8 cellular contexts compared by ENCODE assay signal in the genomic region with DNA sequence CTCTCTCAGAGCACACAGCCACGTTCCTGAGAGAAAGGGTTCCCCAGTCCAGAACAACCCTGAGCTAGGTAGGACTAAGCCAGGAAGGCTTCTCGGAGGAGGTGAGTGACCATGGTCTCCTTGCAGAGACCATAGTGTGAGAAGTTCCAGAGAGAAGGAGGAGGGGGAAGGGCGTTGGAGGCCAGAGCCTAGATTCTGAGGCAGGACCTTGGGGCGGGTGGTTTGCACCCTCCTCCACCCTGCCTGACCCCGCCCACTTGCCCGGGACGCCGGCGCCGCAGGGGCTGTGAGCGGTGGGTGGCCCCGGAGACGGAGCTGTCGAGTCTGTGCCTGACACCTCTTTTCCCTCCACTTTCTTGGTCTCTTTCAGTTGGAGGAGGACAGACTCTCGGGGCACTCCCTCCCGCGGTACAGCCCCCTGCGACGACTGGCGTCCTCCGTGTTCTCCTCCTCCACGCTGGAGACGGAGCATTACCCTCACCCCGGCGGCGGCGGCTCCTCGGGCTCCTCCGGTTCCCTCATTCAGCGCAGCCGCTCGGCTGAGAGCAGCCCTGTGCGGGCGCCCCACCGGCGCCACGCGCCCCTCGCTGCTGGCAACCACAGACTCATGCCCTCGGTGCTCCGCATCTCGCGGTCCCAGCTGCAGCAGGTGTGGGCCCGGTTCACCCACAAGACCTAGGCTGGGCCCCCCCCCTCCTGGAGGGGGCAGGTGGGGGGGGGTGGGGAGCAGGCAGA. TPM values are rescaled to one million over a fixed set of nuclear protein-coding genes. Genes with fewer than 3 reads are reported as not detected.
DNase-seq lines count a peak whose midpoint lies in the region; ATAC-seq, FAIRE-seq and TF ChIP-seq lines count a peak whose summit lies in the region.

No MANE protein-coding gene starts in this region.

- no peak overlapping the region for H3K9ac ChIP-seq in kidney (ENCODE audit: low read length in 2 of 2)

- peak; percentile 54 to 68 for ATAC-seq in activated CD4-positive, CD25-positive, alpha-beta regulatory T cell treated with anti-CD3 and anti-CD28 coated beads, Interleukin-2, amount 50 U/mL, for 24 hours

- H3K9me3 ChIP-seq in kidney (ENCODE audit: control insufficient read depth in 1 of 2, low read length in 2 of 2) = no peaks in the 10 kb centered on the region

- intact Hi-C loops in kidney (cut with DNase I) = loop anchor here (10.0 kb wide), 1 partner anchor 65 kb away; no protein-coding TSS in a partner anchor

- TF ChIP-seq CTCF in kidney (IDR thresholded peaks at IDR 0.05; ENCODE audit: borderline replicate concordance, extremely low read depth, insufficient read depth) = no peak

- peaks cover 10% of the 10 kb centered on the region for H3K4me1 Mint-ChIP-seq in activated naive CD8-positive, alpha-beta T cell (ENCODE audit: low read depth)

- H3K36me3 ChIP-seq in kidney (ENCODE audit: control insufficient read depth in 1 of 2, insufficient read depth in 2 of 2, low read length in 2 of 2) = no peaks in the 10 kb centered on the region

- H3K4me3 ChIP-seq in kidney (ENCODE audit: low read length in 2 of 2) = peak overlapping the region; percentile 10 to 50

- no peaks in the 10 kb centered on the region for H3K36me3 Mint-ChIP-seq in activated naive CD8-positive, alpha-beta T cell

- DNase-seq in activated CD4-positive, CD25-positive, alpha-beta regulatory T cell (lab: John Stamatoyannopoulos, UW) = no peak
- no peak for DNase-seq in kidney
- peak; percentile 32 to 58 for DNase-seq in stimulated activated CD8-positive, alpha-beta memory T cell treated with anti-CD3 and anti-CD28 coated beads, Interleukin-7, amount 100 ng/mL, for 4 hours (ENCODE audit: low read depth in 2 of 2)
- DNase-seq in DMS114 treated with DMSO at 0.1 percent for 48 hours (lab: John Stamatoyannopoulos, UW; ENCODE audit: unreplicated experiment) = no peak
- DNase-seq in D341Med (ENCODE audit: low spot score) = no peak
- no peak for DNase-seq in mucosa of gallbladder (ENCODE audit: low spot score)

- H3K27ac ChIP-seq in kidney (ENCODE audit: low read depth in 2 of 2, low read length in 2 of 2) = peak overlapping the region; percentile 57 to 77

- no peak overlapping the region for H3K27ac Mint-ChIP-seq in activated naive CD8-positive, alpha-beta T cell

- H3K4me3 Mint-ChIP-seq in activated naive CD8-positive, alpha-beta T cell = peak overlapping the region; percentile 80

- no peaks in the 10 kb centered on the region for H3K9me3 Mint-ChIP-seq in activated naive CD8-positive, alpha-beta T cell (ENCODE audit: low read depth)

- H3K27me3 Mint-ChIP-seq in activated naive CD8-positive, alpha-beta T cell = no peaks in the 10 kb centered on the region

- FAIRE-seq in kidney (lab: Jason Lieb, UNC) = no peak

- H3K4me1 ChIP-seq in kidney (ENCODE audit: control insufficient read depth in 1 of 2, insufficient read depth in 1 of 2, low read depth in 1 of 2, low read length in 2 of 2) = peaks cover 28 to 29% of the 10 kb centered on the region in 2 donors

RNA-seq across cellular contexts. Expression of gene TTBK1, which starts 26.2 kb away (rescaled TPM):
- total RNA-seq in kidney (0.31 TPM), mucosa of gallbladder (1.6 TPM)
- 0.26 TPM for polyA plus RNA-seq in kidney (ENCODE audit: insufficient read depth, low read depth, low replicate concordance)

RNA-seq across cellular contexts. Expression of gene SLC22A7, which starts 28.6 kb away (rescaled TPM):
- total RNA-seq in kidney = 2.0 TPM
- 34.8 TPM for polyA plus RNA-seq in kidney (ENCODE audit: insufficient read depth, low read depth, low replicate concordance)
- 0.37 TPM for total RNA-seq in mucosa of gallbladder

RNA-seq across cellular contexts. Expression of gene CRIP3, which starts 39.2 kb away (rescaled TPM):
- 5.6 TPM for total RNA-seq in kidney
- 14.3 TPM for polyA plus RNA-seq in kidney (ENCODE audit: insufficient read depth, low read depth, low replicate concordance)
- total RNA-seq in mucosa of gallbladder = 7.3 TPM

RNA-seq across cellular contexts. Expression of gene DNPH1, which starts 40.2 kb away (rescaled TPM):
- total RNA-seq in kidney = 74.3 TPM
- polyA plus RNA-seq in kidney (ENCODE audit: insufficient read depth, low read depth, low replicate concordance) = 373 TPM
- 58.2 TPM for total RNA-seq in mucosa of gallbladder

Comparison
In these comparisons a context has a peak if more than half of its experiments do, and no peak if none do; other contexts are left out.
1. DNase-seq: peak in stimulated activated CD8-positive, alpha-beta memory T cell treated with anti-CD3 and anti-CD28 coated beads, Interleukin-7, amount 100 ng/mL, for 4 hours (2 of 2); none in activated CD4-positive, CD25-positive, alpha-beta regulatory T cell (0 of 4), kidney (single experiment), DMS114 treated with DMSO at 0.1 percent for 48 hours (single experiment), D341Med (single experiment) and mucosa of gallbladder (single experiment).